Comparison of ENCODE assay signal across 23 cellular contexts in the genomic region with DNA sequence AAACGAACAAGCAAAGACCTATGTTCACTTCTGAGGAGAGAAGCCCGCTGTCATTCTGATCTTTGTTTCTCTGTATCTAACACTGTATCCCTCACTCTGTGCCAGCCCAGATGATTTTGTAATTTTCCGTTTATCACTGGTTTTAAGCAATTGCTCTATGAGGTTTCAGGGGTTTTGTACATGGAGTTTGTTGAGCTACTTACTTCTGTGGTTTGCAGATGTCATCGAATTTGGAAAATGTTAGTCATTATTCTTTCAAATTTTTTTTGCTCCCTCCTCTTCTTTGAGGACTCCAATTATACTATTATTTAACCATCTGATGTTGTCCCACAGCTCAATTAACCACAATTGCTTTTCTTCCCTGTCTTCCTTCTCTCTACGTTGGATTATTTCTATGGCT.
"Had no signal": no experiment of that assay in that cellular context is flagged by ENCODE, and none has a peak within 500 bp of the region (broad histone marks: within the 10 kb centered on the region; RNA-seq: fewer than 3 reads in every experiment).

No MANE protein-coding gene starts in this region.

- H3K27me3 Mint-ChIP-seq: activated CD4-positive, alpha-beta memory T cell treated with anti-CD3 and anti-CD28 coated beads for 36 hours; activated CD4-positive, alpha-beta T cell treated with anti-CD3 and anti-CD28 coated beads, Interleukin-2, amount 10 ng/mL, durations not matched to agents 7 days and 5 days; activated naive CD8-positive, alpha-beta T cell treated with anti-CD3 and anti-CD28 coated beads, Interleukin-2, amount 50 U/mL, for 24 hours; brain; central memory CD8-positive, alpha-beta T cell; T-helper 17 cell had no signal

- H3K4me3 ChIP-seq: MG63 had no signal

- H3K4me3 Mint-ChIP-seq: activated CD4-positive, alpha-beta memory T cell treated with anti-CD3 and anti-CD28 coated beads for 36 hours; activated CD4-positive, alpha-beta T cell treated with anti-CD3 and anti-CD28 coated beads, Interleukin-2, amount 10 ng/mL, durations not matched to agents 7 days and 5 days; activated naive CD8-positive, alpha-beta T cell treated with anti-CD3 and anti-CD28 coated beads, Interleukin-2, amount 50 U/mL, for 24 hours; activated T-cell treated with anti-CD3 and anti-CD28 coated beads, Interleukin-2, amount 50 U/mL, for 4 hours; brain; central memory CD8-positive, alpha-beta T cell; T-helper 17 cell had no signal

- H3K36me3 Mint-ChIP-seq: activated CD4-positive, alpha-beta memory T cell treated with anti-CD3 and anti-CD28 coated beads for 36 hours; activated naive CD4-positive, alpha-beta T cell treated with anti-CD3 and anti-CD28 coated beads, Interleukin-2, amount 50 U/mL, for 72 hours; brain had no signal

- ATAC-seq: activated naive CD4-positive, alpha-beta T cell treated with anti-CD3 and anti-CD28 coated beads, Interleukin-2, amount 50 U/mL, for 72 hours; activated naive CD8-positive, alpha-beta T cell treated with anti-CD3 and anti-CD28 coated beads, Interleukin-2, amount 50 U/mL, for 24 hours; activated T-cell treated with anti-CD3 and anti-CD28 coated beads, Interleukin-2, amount 50 U/mL, for 4 hours; PC-3; T-helper 17 cell had no signal

- H3K4me1 Mint-ChIP-seq: activated CD4-positive, alpha-beta T cell treated with anti-CD3 and anti-CD28 coated beads, Interleukin-2, amount 10 ng/mL, durations not matched to agents 7 days and 5 days; activated naive CD8-positive, alpha-beta T cell treated with anti-CD3 and anti-CD28 coated beads, Interleukin-2, amount 50 U/mL, for 24 hours; brain; central memory CD8-positive, alpha-beta T cell; T-helper 17 cell had no signal

- DNase-seq: activated CD4-positive, alpha-beta memory T cell treated with anti-CD3 and anti-CD28 coated beads for 36 hours; activated CD4-positive, alpha-beta T cell treated with anti-CD3 and anti-CD28 coated beads, Interleukin-2, amount 10 ng/mL, durations not matched to agents 7 days and 5 days; activated CD4-positive, CD25-positive, alpha-beta regulatory T cell; activated CD8-positive, alpha-beta memory T cell treated with anti-CD3 and anti-CD28 coated beads for 24 hours; activated effector memory CD4-positive, alpha-beta T cell treated with anti-CD3 and anti-CD28 coated beads, Interleukin-2, amount 50 U/mL, for 16 hours; activated naive CD4-positive, alpha-beta T cell treated with Interleukin-2 at 50 U/mL for 16 hours; activated naive CD8-positive, alpha-beta T cell treated with anti-CD3 and anti-CD28 coated beads, Interleukin-2, amount 50 U/mL, for 24 hours; activated T-cell treated with anti-CD3 and anti-CD28 coated beads, Interleukin-2, amount 50 U/mL, for 4 hours; amygdala; MG63; NCI-H1048; NCI-H146; NCI-H187 treated with DMSO at 0.1 percent for 48 hours; NCI-H2081 treated with DMSO at 0.1 percent for 48 hours; NCI-H446; NCI-H524; PC-3; SHP77; T-helper 17 cell; T-helper 9 cell had no signal

- H3K27ac Mint-ChIP-seq: activated CD4-positive, alpha-beta memory T cell treated with anti-CD3 and anti-CD28 coated beads for 36 hours; activated CD4-positive, alpha-beta T cell treated with anti-CD3 and anti-CD28 coated beads, Interleukin-2, amount 10 ng/mL, durations not matched to agents 7 days and 5 days; activated naive CD4-positive, alpha-beta T cell treated with anti-CD3 and anti-CD28 coated beads, Interleukin-2, amount 50 U/mL, for 72 hours; activated naive CD8-positive, alpha-beta T cell treated with anti-CD3 and anti-CD28 coated beads, Interleukin-2, amount 50 U/mL, for 24 hours; brain; T-helper 17 cell had no signal
